10 cellular contexts compared by ENCODE assay signal in the genomic region with DNA sequence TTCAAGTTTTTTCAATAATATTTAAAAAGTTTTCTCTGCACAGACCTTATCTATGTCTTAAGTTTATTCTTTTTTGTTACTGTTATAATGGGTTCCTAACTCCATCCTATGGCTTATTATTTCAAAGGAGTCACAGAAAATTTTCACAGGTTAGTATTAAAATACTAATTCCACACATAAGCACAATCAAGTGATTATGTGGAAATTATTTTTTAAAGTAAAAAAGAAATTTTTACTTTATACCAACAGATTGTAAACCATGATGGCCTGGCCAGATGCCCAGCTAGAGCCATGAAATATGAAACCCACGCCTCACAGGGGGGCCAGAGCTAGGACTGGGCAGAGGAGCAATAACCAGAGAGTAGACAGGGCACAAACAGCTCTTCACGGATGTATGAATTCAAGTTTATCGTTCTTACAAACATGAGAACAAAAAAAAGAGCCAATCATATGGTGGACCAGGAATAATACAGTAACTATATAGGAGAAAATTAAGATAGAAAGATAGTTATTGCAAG. TPM values are rescaled to one million over a fixed set of nuclear protein-coding genes. Genes with fewer than 3 reads are reported as not detected.
DNase-seq lines count a peak whose midpoint lies in the region; ATAC-seq and TF ChIP-seq lines count a peak whose summit lies in the region.
"Had no signal": no experiment of that assay in that cellular context is flagged by ENCODE, and none has a peak within 500 bp of the region (broad histone marks: within the 10 kb centered on the region; RNA-seq: fewer than 3 reads in every experiment).

No MANE protein-coding gene starts in this region.

- TF ChIP-seq CTCF in osteoblast (IDR thresholded peaks at IDR 0.05; ENCODE audit: extremely low read depth, low read depth, low read length) (no peak), omental fat pad (IDR thresholded peaks at IDR 0.05) (no peak)

- no peak overlapping the region for H3K4me3 ChIP-seq in osteoblast (ENCODE audit: insufficient read depth, low read length)
- no peak overlapping the region for H3K4me3 ChIP-seq in mesendoderm (ENCODE audit: low read length)

- peak; percentile 46 for DNase-seq in G401 (ENCODE audit: low spot score)
- peak; percentile 49 for DNase-seq in NCI-H1694 treated with DMSO at 0.1 percent for 48 hours (lab: John Stamatoyannopoulos, UW)
- DNase-seq in astrocyte of the hippocampus (ENCODE audit: low read depth, low spot score) = peak; percentile 71
- peak; percentile 66 for DNase-seq in osteoblast (ENCODE audit: insufficient read length, low spot score, missing footprints)
- no peak for DNase-seq in posterior vena cava (ENCODE audit: low spot score)
- no peak for DNase-seq in mesendoderm
- no peak for DNase-seq in omental fat pad (ENCODE audit: low spot score)
- DNase-seq: activated CD4-positive, alpha-beta T cell treated with anti-CD3 and anti-CD28 coated beads, Interleukin-2, amount 50 U/mL, for 48 hours; stimulated activated naive CD4-positive, alpha-beta T cell had no signal

- H3K79me2 ChIP-seq in osteoblast (ENCODE audit: insufficient read depth, low read length) = peaks cover 70% of the 10 kb centered on the region
- H3K79me2 ChIP-seq in mesendoderm (ENCODE audit: control insufficient read depth, insufficient read depth, low read length) = peaks cover 26% of the 10 kb centered on the region

- H3K79me1 ChIP-seq in mesendoderm (ENCODE audit: low read length) = peaks cover 6% of the 10 kb centered on the region

- H2AK5ac ChIP-seq in mesendoderm (ENCODE audit: low read length) = no peak overlapping the region

- H2BK120ac ChIP-seq in mesendoderm (ENCODE audit: low read depth, low read length) = no peak overlapping the region

- no peak overlapping the region for H2BK15ac ChIP-seq in mesendoderm (replicated peaks; ENCODE audit: low read depth)

- no peaks in the 10 kb centered on the region for H3K9me3 ChIP-seq in osteoblast (ENCODE audit: low read depth, low read length)

- peaks cover 53% of the 10 kb centered on the region for H4K20me1 ChIP-seq in osteoblast (ENCODE audit: insufficient read depth, low read length)

- H3K4me2 ChIP-seq in osteoblast (ENCODE audit: insufficient read depth, low read length) = peak overlapping the region; percentile 44
- no peak overlapping the region for H3K4me2 ChIP-seq in mesendoderm (ENCODE audit: low read length)

- H2AFZ ChIP-seq in osteoblast (ENCODE audit: low read length) = no peak overlapping the region

- ATAC-seq in HG03342 (IDR thresholded peaks at IDR 0.05; ENCODE audit: unreplicated experiment) (no peak), omental fat pad (ENCODE audit: low FRiP score) (no peak)

- in situ Hi-C loops in G401 (cut with HindIII; ENCODE audit: low sequenced_read_pairs) = no loop called here

- no peak overlapping the region for H3K18ac ChIP-seq in mesendoderm (ENCODE audit: low read length)

- intact Hi-C loops in posterior vena cava (cut with DNase I) = no loop called here

- H3K9ac ChIP-seq in mesendoderm (ENCODE audit: low read length) = no peak overlapping the region

- no peaks in the 10 kb centered on the region for H3K36me3 ChIP-seq in osteoblast (ENCODE audit: insufficient read depth, low read length)
- H3K36me3 ChIP-seq in mesendoderm (ENCODE audit: control insufficient read depth, insufficient read depth, low read length) = no peaks in the 10 kb centered on the region

- H3K23ac ChIP-seq in mesendoderm (ENCODE audit: low read length) = no peak overlapping the region

- no peak overlapping the region for H2BK5ac ChIP-seq in mesendoderm (ENCODE audit: low read length)

- H3K27ac ChIP-seq in osteoblast (ENCODE audit: low read depth, low read length) = no peak overlapping the region
- no peak overlapping the region for H3K27ac ChIP-seq in mesendoderm (ENCODE audit: low read depth, low read length)

- no peak overlapping the region for H4K5ac ChIP-seq in mesendoderm (ENCODE audit: low read length)

- no peak overlapping the region for H4K8ac ChIP-seq in mesendoderm (ENCODE audit: low read depth, low read length)

- peaks cover 38% of the 10 kb centered on the region for H3K4me1 ChIP-seq in osteoblast (ENCODE audit: insufficient read depth, low read length)
- peaks cover 5% of the 10 kb centered on the region for H3K4me1 ChIP-seq in mesendoderm (ENCODE audit: control insufficient read depth, low read depth, low read length)

- WGBS in mesendoderm (ENCODE audit: extremely low coverage, insufficient coverage, low lambda C conversion rate) = no CpG with 5 or more reads among the region's 3 CpGs

- H3K27me3 ChIP-seq in osteoblast (ENCODE audit: insufficient read depth, low read length) (no peaks in the 10 kb centered on the region), mesendoderm (ENCODE audit: insufficient read depth, low read length, poor library complexity) (no peaks in the 10 kb centered on the region)

- H3K56ac ChIP-seq in mesendoderm (ENCODE audit: low read length) = no peak overlapping the region

- no peak overlapping the region for H3K4ac ChIP-seq in mesendoderm (ENCODE audit: low read depth, low read length)

RNA-seq across cellular contexts. Expression of a gene that starts 34.0 kb away (rescaled TPM):
- total RNA-seq in G401 (2014; rRNA removed; shearing (Covaris generic)) = 8.1 and 10.6 TPM in 2 replicates
- 37.6 and 42.4 TPM in 2 replicates for total RNA-seq in osteoblast
- 10 to 100 TPM; 41.9 to 49.9 TPM for total RNA-seq in posterior vena cava
- polyA plus RNA-seq in mesendoderm (2013, experiment 1 of 2) = 18.4 TPM
- polyA plus RNA-seq in mesendoderm (2013, experiment 2 of 2) = 17.8 TPM
- total RNA-seq in omental fat pad = 10 to 100 TPM; 21.3 to 46.0 (median 28.5) TPM

Comparison
In these comparisons a context has a peak if more than half of its experiments do, and no peak if none do; other contexts are left out.
1. DNase-seq: peak in G401 (single experiment), NCI-H1694 treated with DMSO at 0.1 percent for 48 hours (single experiment), astrocyte of the hippocampus (single experiment) and osteoblast (single experiment); none in posterior vena cava (single experiment), mesendoderm (single experiment) and omental fat pad (single experiment).